20 cellular contexts compared by ENCODE assay signal in the genomic region with DNA sequence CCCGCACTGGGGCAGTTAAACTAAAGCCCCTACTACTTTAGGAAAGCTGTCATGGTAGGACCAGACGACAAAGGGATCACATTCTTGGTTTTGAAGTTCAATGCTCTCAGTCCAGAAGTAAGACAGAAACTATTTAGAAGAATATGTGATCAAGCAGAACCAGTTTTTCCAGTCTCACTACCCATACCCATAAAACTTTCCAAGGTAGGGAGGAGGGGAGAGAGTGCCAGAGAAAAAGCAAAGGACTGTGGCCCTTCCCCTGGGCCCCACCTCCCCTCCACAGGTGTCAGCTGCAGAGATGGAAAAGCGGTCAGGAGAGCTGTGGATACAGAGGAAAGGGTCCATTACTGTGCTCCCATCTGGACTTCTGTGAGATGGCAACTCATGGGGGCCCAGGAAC.
A peak's percentile ranks its signal among the peaks of the same experiment; 100 is the strongest.
DNase-seq lines count a peak whose midpoint lies in the region; ATAC-seq and TF ChIP-seq lines count a peak whose summit lies in the region.
"Had no signal": no experiment of that assay in that cellular context is flagged by ENCODE, and none has a peak within 500 bp of the region (broad histone marks: within the 10 kb centered on the region; RNA-seq: fewer than 3 reads in every experiment).

No MANE protein-coding gene starts in this region.

- DNase-seq in NCI-H510A (lab: John Stamatoyannopoulos, UW) (peak; percentile 38), colonic mucosa (peak; percentile 77), mesothelial cell of epicardium (ENCODE audit: low spot score in 2 of 2, unreplicated experiment in 2 of 2) (peak in 1 of 2 experiments; percentile 42), transverse colon (peak; percentile 73), T-helper 1 cell (no peak)
- DNase-seq: activated CD4-positive, alpha-beta memory T cell treated with anti-CD3 and anti-CD28 coated beads for 36 hours; activated naive CD4-positive, alpha-beta T cell treated with anti-CD3 and anti-CD28 coated beads, Interleukin-2, amount 10 ng/mL, durations not matched to agents 7 days and 5 days; foreskin fibroblast; GF-D8; HFFc6; left cardiac atrium; NCI-H1436 treated with DMSO at 0.1 percent for 48 hours; stimulated activated CD4-positive, alpha-beta T cell treated with anti-CD3 and anti-CD28 coated beads, Interleukin-4, amount 100 ng/mL, for 1 hour had no signal

- peak; percentile 51 for TF ChIP-seq EP300 in transverse colon (IDR thresholded peaks at IDR 0.05; ENCODE audit: low read depth)

- no peak overlapping the region for H3K4me3 Mint-ChIP-seq in mesothelial cell of epicardium
- H3K4me3 Mint-ChIP-seq: activated CD4-positive, alpha-beta memory T cell treated with anti-CD3 and anti-CD28 coated beads for 36 hours; activated naive CD4-positive, alpha-beta T cell treated with anti-CD3 and anti-CD28 coated beads, Interleukin-2, amount 10 ng/mL, durations not matched to agents 7 days and 5 days; HFFc6; WTC11 had no signal

- H3K27ac Mint-ChIP-seq in mesothelial cell of epicardium, result peak overlapping the region; percentile 90
- H3K27ac Mint-ChIP-seq: activated CD4-positive, alpha-beta memory T cell treated with anti-CD3 and anti-CD28 coated beads for 36 hours; activated naive CD4-positive, alpha-beta T cell treated with anti-CD3 and anti-CD28 coated beads, Interleukin-2, amount 10 ng/mL, durations not matched to agents 7 days and 5 days; HFFc6; WTC11 had no signal

- H3K36me3 ChIP-seq in colonic mucosa (no peaks in the 10 kb centered on the region), transverse colon (no peaks in the 10 kb centered on the region)

- in situ Hi-C loops in transverse colon (cut with MboI; ENCODE audit: low pct_ligation_motif_present in 1 of 4, low pct_unique_long_range_greater_than_20kb in 1 of 4, low sequenced_read_pairs in 3 of 4), result no loop called here

- WGBS in transverse colon (ENCODE audit: low coverage in 1 of 2), 2 donors, result 43 to 50% methylated on average over 2 to 3 of the region's 3 CpGs

- H3K9me3 ChIP-seq in colonic mucosa (no peaks in the 10 kb centered on the region), transverse colon (no peaks in the 10 kb centered on the region)

- TF ChIP-seq CTCF in colonic mucosa (IDR thresholded peaks at IDR 0.05) (no peak), mesothelial cell of epicardium (IDR thresholded peaks at IDR 0.05; ENCODE audit: unreplicated experiment) (no peak), transverse colon (IDR thresholded peaks at IDR 0.05) (no peak)

- H3K27ac ChIP-seq in colonic mucosa, result peak overlapping the region; percentile 80
- peak overlapping the region; percentile 65 to 84 (median 78) for H3K27ac ChIP-seq in transverse colon
- H3K27ac ChIP-seq: coronary artery, skin epidermis had no signal

- H3K9ac ChIP-seq in colonic mucosa (ENCODE audit: low read depth in 2 of 2, low read length in 2 of 2), result peak overlapping the region in 1 of 2 donors; percentile 60

- intact Hi-C loops in colonic mucosa (cut with DNase I), result loop anchor here (5.0 kb wide), 1 partner anchor 117 kb away; no protein-coding TSS in a partner anchor
- intact Hi-C loops in transverse colon (cut with DNase I; ENCODE audit: low total_unique reads), result no loop called here

- H3K4me1 ChIP-seq in colonic mucosa, result no peaks in the 10 kb centered on the region
- H3K4me1 ChIP-seq in transverse colon, result peaks cover 0 to 47% (median 20%) of the 10 kb centered on the region in 4 donors

- no peaks in the 10 kb centered on the region for H3K27me3 Mint-ChIP-seq in mesothelial cell of epicardium (ENCODE audit: low read depth)
- H3K27me3 Mint-ChIP-seq: activated CD4-positive, alpha-beta memory T cell treated with anti-CD3 and anti-CD28 coated beads for 36 hours; activated naive CD4-positive, alpha-beta T cell treated with anti-CD3 and anti-CD28 coated beads, Interleukin-2, amount 10 ng/mL, durations not matched to agents 7 days and 5 days had no signal

- H3K27me3 ChIP-seq in colonic mucosa (no peaks in the 10 kb centered on the region), transverse colon (no peaks in the 10 kb centered on the region)

- peaks cover 16% of the 10 kb centered on the region for H3K9me3 Mint-ChIP-seq in mesothelial cell of epicardium
- H3K9me3 Mint-ChIP-seq: activated CD4-positive, alpha-beta memory T cell treated with anti-CD3 and anti-CD28 coated beads for 36 hours; activated naive CD4-positive, alpha-beta T cell treated with anti-CD3 and anti-CD28 coated beads, Interleukin-2, amount 10 ng/mL, durations not matched to agents 7 days and 5 days had no signal

- H3K36me3 Mint-ChIP-seq in mesothelial cell of epicardium, result peaks cover 9% of the 10 kb centered on the region
- H3K36me3 Mint-ChIP-seq: activated CD4-positive, alpha-beta memory T cell treated with anti-CD3 and anti-CD28 coated beads for 36 hours; activated naive CD4-positive, alpha-beta T cell treated with anti-CD3 and anti-CD28 coated beads, Interleukin-2, amount 10 ng/mL, durations not matched to agents 7 days and 5 days; WTC11 had no signal

- H3K4me3 ChIP-seq in colonic mucosa (no peak overlapping the region), transverse colon (no peak overlapping the region)
- H3K4me3 ChIP-seq: coronary artery, GM12878, skin epidermis had no signal

- H3K4me1 Mint-ChIP-seq in mesothelial cell of epicardium, result peaks cover 54% of the 10 kb centered on the region
- H3K4me1 Mint-ChIP-seq: activated naive CD4-positive, alpha-beta T cell treated with anti-CD3 and anti-CD28 coated beads, Interleukin-2, amount 10 ng/mL, durations not matched to agents 7 days and 5 days had no signal

- no peak for ATAC-seq in GM19395 (IDR thresholded peaks at IDR 0.05; ENCODE audit: unreplicated experiment)
- no peak for ATAC-seq in GM21737 (IDR thresholded peaks at IDR 0.05; ENCODE audit: unreplicated experiment)
- ATAC-seq: GM12878, left cardiac atrium, Right ventricle myocardium inferior, WTC11 had no signal

- TF ChIP-seq POLR2A in transverse colon (IDR thresholded peaks at IDR 0.05), result no peak

Comparison
In these comparisons a context has a peak if more than half of its experiments do, and no peak if none do; other contexts are left out.
1. DNase-seq: peak in NCI-H510A (single experiment), colonic mucosa (single experiment) and transverse colon (single experiment); none in T-helper 1 cell (0 of 5).